Comparison of ENCODE assay signal across 8 cellular contexts in genomic region chr19:42229855-42230331, GRCh38. TPM values are rescaled to one million over a fixed set of nuclear protein-coding genes. Genes with fewer than 3 reads are reported as not detected.
A peak's percentile ranks its signal among the peaks of the same experiment; 100 is the strongest.
DNase-seq lines count a peak whose midpoint lies in the region; ATAC-seq and TF ChIP-seq lines count a peak whose summit lies in the region.
"Had no signal": no experiment of that assay in that cellular context is flagged by ENCODE, and none has a peak within 500 bp of the region (broad histone marks: within the 10 kb centered on the region; RNA-seq: fewer than 3 reads in every experiment).

No MANE protein-coding gene starts in this region.

- H3K4me1 Mint-ChIP-seq in activated CD4-positive, alpha-beta memory T cell treated with anti-CD3 and anti-CD28 coated beads, Interleukin-2, amount 10 ng/mL, durations not matched to agents 7 days and 5 days, result peaks cover 17% of the 10 kb centered on the region
- peaks cover 8% of the 10 kb centered on the region for H3K4me1 Mint-ChIP-seq in nephron

- no peak overlapping the region for H2AFZ ChIP-seq in HCT116 (ENCODE audit: low read depth, low read length, poor library complexity, severe bottlenecking)

- 0 out of 2 replicates have a peak, but pooled peaks have one; percentile 20 for ATAC-seq in HCT116

- no peak for TF ChIP-seq RAD21 in HCT116 (IDR thresholded peaks at IDR 0.05; ENCODE audit: low read depth)

- H3K4me2 ChIP-seq in HCT116 (ENCODE audit: low read length), result no peak overlapping the region

- H3K27me3 ChIP-seq in HCT116 (ENCODE audit: insufficient read depth, low read length), result no peaks in the 10 kb centered on the region

- RAD21 ChIA-PET in HCT116 (lab: Charles Lee; ENCODE audit: low non-redundant PET in 1 of 2, low total read pairs in 2 of 2, uncharacterized antibody in 2 of 2, unreplicated experiment in 2 of 2), result no interaction called here

- H3K4me3 Mint-ChIP-seq in activated CD4-positive, alpha-beta memory T cell treated with anti-CD3 and anti-CD28 coated beads, Interleukin-2, amount 10 ng/mL, durations not matched to agents 7 days and 5 days, result no peak overlapping the region
- H3K4me3 Mint-ChIP-seq in nephron, result no peak overlapping the region

- H3K4me1 ChIP-seq in HCT116 (ENCODE audit: control insufficient read depth in 1 of 2, insufficient read depth in 2 of 2, low read length in 2 of 2), result no peaks in the 10 kb centered on the region

- TF ChIP-seq CTCF in HCT116 (IDR thresholded peaks at IDR 0.05 in 2 of 3, conservative IDR thresholded peaks at IDR 0.05 in 1 of 3; ENCODE audit: borderline replicate concordance in 1 of 3, insufficient read depth in 1 of 3, low read depth in 2 of 3, low read length in 2 of 3), result no peak
- TF ChIP-seq CTCF in nephron (IDR thresholded peaks at IDR 0.05; ENCODE audit: unreplicated experiment in 3 of 3), result no peak

- H3K79me2 ChIP-seq in HCT116 (ENCODE audit: insufficient read depth, low read length), result peaks cover 66% of the 10 kb centered on the region; the same call in 1 of the 2 replicates

- intact Hi-C loops in HCT116 (cut with micrococcal nuclease), result no loop called here

- no peaks in the 10 kb centered on the region for H3K9me2 ChIP-seq in HCT116 (ENCODE audit: insufficient read depth)

- CTCF ChIA-PET in HCT116 (lab: Charles Lee), result no interaction called here
- CTCF ChIA-PET in activated CD4-positive, alpha-beta memory T cell treated with anti-CD3 and anti-CD28 coated beads, Interleukin-2, amount 10 ng/mL, durations not matched to agents 7 days and 5 days (lab: Charles Lee), result interaction anchor here (1.1 kb wide), 2 partner anchors 13 kb away, joined by 3 to 6 read pairs; partner anchors contain the start of gene GSK3A

- H3K4me3 ChIP-seq in HCT116 (replicated peaks in 1 of 2; ENCODE audit: low read depth in 1 of 2, low read length in 2 of 2), result no peak overlapping the region

- peaks cover 77% of the 10 kb centered on the region for H3K36me3 Mint-ChIP-seq in activated CD4-positive, alpha-beta memory T cell treated with anti-CD3 and anti-CD28 coated beads, Interleukin-2, amount 10 ng/mL, durations not matched to agents 7 days and 5 days (ENCODE audit: low read depth)
- peaks cover 69% of the 10 kb centered on the region for H3K36me3 Mint-ChIP-seq in nephron (ENCODE audit: low read depth)

- BruUV-seq in HCT116 (replicated peaks; lab: Mats Ljungman, UMichigan), result no TSS peak

- H3K9ac ChIP-seq in HCT116 (ENCODE audit: low read length), result no peak overlapping the region

- H3K36me3 ChIP-seq in HCT116 (ENCODE audit: control insufficient read depth in 1 of 2, insufficient read depth in 2 of 2, low read length in 2 of 2), result peaks cover 37 to 55% of the 10 kb centered on the region in 2 experiments; a peak in 3 of 4 replicates

- POLR2A ChIA-PET in HCT116 (lab: Charles Lee), result no interaction called here
- POLR2A ChIA-PET in activated CD4-positive, alpha-beta memory T cell treated with anti-CD3 and anti-CD28 coated beads, Interleukin-2, amount 10 ng/mL, durations not matched to agents 7 days and 5 days (lab: Charles Lee), result interaction anchor here (0.8 to 1.2 kb wide), 5 partner anchors 9 to 13 kb away, joined by 3 to 4 read pairs (median 3); partner anchors contain the start of genes GSK3A and ZNF526

- TF ChIP-seq POLR2A in HCT116 (IDR thresholded peaks at IDR 0.05; ENCODE audit: borderline replicate concordance, extremely low read depth, insufficient read depth, insufficient read length), result no peak

- peak overlapping the region; percentile 36 for H3K27ac Mint-ChIP-seq in activated CD4-positive, alpha-beta memory T cell treated with anti-CD3 and anti-CD28 coated beads, Interleukin-2, amount 10 ng/mL, durations not matched to agents 7 days and 5 days
- H3K27ac Mint-ChIP-seq in nephron, result peak overlapping the region; percentile 57 to 80 (median 67)

- H3K27me3 Mint-ChIP-seq in activated CD4-positive, alpha-beta memory T cell treated with anti-CD3 and anti-CD28 coated beads, Interleukin-2, amount 10 ng/mL, durations not matched to agents 7 days and 5 days, result no peaks in the 10 kb centered on the region
- no peaks in the 10 kb centered on the region for H3K27me3 Mint-ChIP-seq in nephron (ENCODE audit: low read depth)

- 0 out of 2 replicates have a peak overlapping the region, but pooled peaks have one; percentile 13 for H3K27ac ChIP-seq in HCT116 (ENCODE audit: low read depth, low read length)

- DNase-seq in HCT116 (ENCODE audit: low read depth, low spot score) (no peak), superior temporal gyrus (ENCODE audit: extremely low spot score) (no peak), OCI-M2 (lab: John Stamatoyannopoulos, UW; ENCODE audit: unreplicated experiment) (no peak)
- no peak for DNase-seq in activated CD4-positive, alpha-beta memory T cell treated with anti-CD3 and anti-CD28 coated beads, Interleukin-2, amount 10 ng/mL, durations not matched to agents 7 days and 5 days
- DNase-seq: activated CD8-positive, alpha-beta memory T cell treated with anti-CD3 and anti-CD28 coated beads, Interleukin-2, amount 50 U/mL, for 4 hours; mesendoderm; stimulated activated CD4-positive, alpha-beta T cell treated with anti-CD3 and anti-CD28 coated beads, Interleukin-2, amount 100 ng/mL, for 48 hours had no signal

- H3K9me3 ChIP-seq in HCT116 (ENCODE audit: control insufficient read depth in 1 of 2, insufficient read depth in 1 of 2, low read depth in 1 of 2, low read length in 2 of 2), result no peaks in the 10 kb centered on the region

- H3K9me3 Mint-ChIP-seq in activated CD4-positive, alpha-beta memory T cell treated with anti-CD3 and anti-CD28 coated beads, Interleukin-2, amount 10 ng/mL, durations not matched to agents 7 days and 5 days, result no peaks in the 10 kb centered on the region
- H3K9me3 Mint-ChIP-seq in nephron, result no peaks in the 10 kb centered on the region

- H4K20me1 ChIP-seq in HCT116 (ENCODE audit: insufficient read depth), result no peaks in the 10 kb centered on the region

TF ChIP-seq in HCT116, 20 proteins besides CTCF, POLR2A, EP300 and RAD21:
- TF ChIP-seq ZNF274 (IDR thresholded peaks at IDR 0.05; ENCODE audit: low read depth, low read length) (no peak), ELF1 (IDR thresholded peaks at IDR 0.05; ENCODE audit: borderline replicate concordance, low read depth) (no peak), REST (IDR thresholded peaks at IDR 0.05; ENCODE audit: low read depth) (no peak), CBX3 (IDR thresholded peaks at IDR 0.05; ENCODE audit: low read depth) (no peak)
TF ChIP-seq in HCT116: peak in this region for 0.

RNA-seq across cellular contexts. Expression of gene ZNF526, which starts 9.8 kb away (rescaled TPM):
- 13.1 TPM for total RNA-seq in HCT116 (2021; ENCODE audit: unreplicated experiment)
- 7.1 TPM in 2 replicates for polyA plus RNA-seq in HCT116 (2012)
- 10 to 100 TPM; 21.5 to 21.7 TPM for total RNA-seq in activated CD4-positive, alpha-beta memory T cell treated with anti-CD3 and anti-CD28 coated beads, Interleukin-2, amount 10 ng/mL, durations not matched to agents 7 days and 5 days

RNA-seq across cellular contexts. Expression of gene DEDD2, which starts 12.4 kb away (rescaled TPM):
- 32.7 TPM for total RNA-seq in HCT116 (2021; ENCODE audit: unreplicated experiment)
- polyA plus RNA-seq in HCT116 (2012), result 32.8 and 41.3 TPM in 2 replicates
- 10 to 100 TPM; 54.1 to 59.8 TPM for total RNA-seq in activated CD4-positive, alpha-beta memory T cell treated with anti-CD3 and anti-CD28 coated beads, Interleukin-2, amount 10 ng/mL, durations not matched to agents 7 days and 5 days

RNA-seq across cellular contexts. Expression of gene GSK3A, which starts 12.5 kb away (rescaled TPM):
- total RNA-seq in HCT116 (2021; ENCODE audit: unreplicated experiment), result 57.2 TPM
- polyA plus RNA-seq in HCT116 (2012), result 58.8 and 65.6 TPM in 2 replicates
- 10 to 100 TPM; 48.9 to 50.7 TPM for total RNA-seq in activated CD4-positive, alpha-beta memory T cell treated with anti-CD3 and anti-CD28 coated beads, Interleukin-2, amount 10 ng/mL, durations not matched to agents 7 days and 5 days

RNA-seq across cellular contexts. Expression of gene ERF, which starts 25.0 kb away (rescaled TPM):
- total RNA-seq in HCT116 (2021; ENCODE audit: unreplicated experiment), result 96.1 TPM
- polyA plus RNA-seq in HCT116 (2012), result 55.7 and 62.1 TPM in 2 replicates
- 10 to 100 TPM; 46.9 to 52.6 TPM for total RNA-seq in activated CD4-positive, alpha-beta memory T cell treated with anti-CD3 and anti-CD28 coated beads, Interleukin-2, amount 10 ng/mL, durations not matched to agents 7 days and 5 days

RNA-seq across cellular contexts. Expression of gene CIC, which starts 39.2 kb away (rescaled TPM):
- 52.0 TPM for total RNA-seq in HCT116 (2021; ENCODE audit: unreplicated experiment)
- 43.4 and 44.2 TPM in 2 replicates for polyA plus RNA-seq in HCT116 (2012)
- total RNA-seq in activated CD4-positive, alpha-beta memory T cell treated with anti-CD3 and anti-CD28 coated beads, Interleukin-2, amount 10 ng/mL, durations not matched to agents 7 days and 5 days, result 10 to 100 TPM; 86.5 to 88.8 TPM
